29 cellular contexts compared by ENCODE assay signal in the genomic region with DNA sequence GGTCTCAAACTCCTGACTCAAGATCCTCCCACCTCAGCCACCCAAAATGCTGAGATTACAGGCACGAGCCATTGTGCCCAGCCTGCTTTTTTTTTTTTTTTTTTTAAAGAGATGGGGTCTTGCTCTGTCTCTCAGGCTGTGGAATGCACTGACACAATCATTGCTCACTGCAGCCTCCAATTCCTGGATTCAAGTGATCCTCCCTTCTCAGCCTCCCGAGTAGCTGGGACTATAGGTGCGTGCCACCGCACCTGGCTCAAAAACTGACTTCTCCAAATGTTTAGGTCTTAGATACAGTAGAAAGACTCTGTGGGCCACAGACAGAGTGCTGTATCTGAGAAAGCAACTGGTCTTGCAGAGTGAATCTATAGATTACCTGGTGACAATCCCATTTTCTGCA. TPM values are rescaled to one million over a fixed set of nuclear protein-coding genes. Genes with fewer than 3 reads are reported as not detected.
A peak's percentile ranks its signal among the peaks of the same experiment; 100 is the strongest.
DNase-seq lines count a peak whose midpoint lies in the region; ATAC-seq, FAIRE-seq and TF ChIP-seq lines count a peak whose summit lies in the region.
"Had no signal": no experiment of that assay in that cellular context is flagged by ENCODE, and none has a peak within 500 bp of the region (broad histone marks: within the 10 kb centered on the region; RNA-seq: fewer than 3 reads in every experiment).

No MANE protein-coding gene starts in this region.

- in situ Hi-C loops in HepG2 (cut with HindIII; ENCODE audit: extremely low pct_ligation_motif_present, low pct_unique_long_range_greater_than_20kb) = no loop called here

- H3K4me1 ChIP-seq in HepG2 (ENCODE audit: insufficient read depth, low read length) (no peaks in the 10 kb centered on the region), right lobe of liver (no peaks in the 10 kb centered on the region)
- H3K4me1 ChIP-seq: A549; BE2C; BLaER1; BLaER1 treated with 17β-estradiol and CSF1 and Interleukin-3, amounts not matched to agents 10 nM and 100 nM; Caco-2 had no signal

- TF ChIP-seq POLR2A in HepG2 (IDR thresholded peaks at IDR 0.05; ENCODE audit: insufficient read depth in 1 of 2, low read depth in 2 of 2, low read length in 2 of 2) = no peak
- no peak for TF ChIP-seq POLR2A in right lobe of liver (IDR thresholded peaks at IDR 0.05)

- POLR2A ChIA-PET in HepG2 (lab: Yijun Ruan, JAX) = no interaction called here

- no peak for TF ChIP-seq RAD21 in HepG2 (CRISPR knock-in tag; IDR thresholded peaks at IDR 0.05)

- TF ChIP-seq CTCF in HepG2 (CRISPR knock-in tag; IDR thresholded peaks at IDR 0.05) (no peak), right lobe of liver (IDR thresholded peaks at IDR 0.05) (no peak)

- H4K20me1 ChIP-seq in HepG2 (ENCODE audit: insufficient read depth, low read length) = no peaks in the 10 kb centered on the region
- H4K20me1 ChIP-seq: BLaER1 had no signal

- WGBS in HepG2 (ENCODE audit: low lambda C conversion rate) = 96% methylated on average over 4 of the region's 4 CpGs
- WGBS in right lobe of liver (ENCODE audit: insufficient coverage, low coverage, low lambda C conversion rate, missing lambda C conversion rate) = 87% methylated on average over 4 of the region's 4 CpGs

- DNase-seq in HepG2 (ENCODE audit: low spot score) (no peak), right lobe of liver (no peak)
- DNase-seq: 8988T; ACHN; AML-193; BE2C; C1 segment of cervical spinal cord; Caco-2; Calu3; CD4-positive, alpha-beta memory T cell; CD4-positive, alpha-beta T cell; CD4-positive, CD25-positive, alpha-beta regulatory T cell; CD8-positive, alpha-beta memory T cell; CD8-positive, alpha-beta T cell; COR-L47; DMS 273 treated with DMSO at 0.1 percent for 48 hours; DMS153; DMS53; DMS79; DMS79 treated with DMSO at 0.1 percent for 48 hours; DND-41; EL had no signal

- ATAC-seq in HepG2 = no peak
- no peak for ATAC-seq in right lobe of liver
- ATAC-seq: A549; CD8-positive, alpha-beta T cell had no signal

- intact Hi-C loops in HepG2 (cut with micrococcal nuclease; ENCODE audit: unreplicated experiment) (no loop called here), right lobe of liver (cut with DNase I) (no loop called here)

- H3K27me3 ChIP-seq in HepG2 (ENCODE audit: control insufficient read depth in 1 of 2, insufficient read depth in 2 of 2, low read length in 2 of 2) = no peaks in the 10 kb centered on the region
- no peaks in the 10 kb centered on the region for H3K27me3 ChIP-seq in right lobe of liver
- H3K27me3 ChIP-seq: BE2C; BLaER1; BLaER1 treated with 17β-estradiol and CSF1 and Interleukin-3, amounts not matched to agents 10 nM and 100 nM had no signal

- no peak overlapping the region for H3K4me2 ChIP-seq in HepG2 (ENCODE audit: low read depth, low read length)
- H3K4me2 ChIP-seq: A549; BLaER1; BLaER1 treated with 17β-estradiol and CSF1 and Interleukin-3, amounts not matched to agents 10 nM and 100 nM had no signal

- H3K4me3 ChIP-seq in HepG2 (replicated peaks in 1 of 3; ENCODE audit: insufficient read depth in 1 of 3, low read depth in 2 of 3, low read length in 3 of 3) = no peak overlapping the region
- H3K4me3 ChIP-seq in right lobe of liver = no peak overlapping the region
- H3K4me3 ChIP-seq: A549; BLaER1; BLaER1 treated with 17β-estradiol and CSF1 and Interleukin-3, amounts not matched to agents 10 nM and 100 nM had no signal

- FAIRE-seq in HepG2 (lab: Jason Lieb, UNC) = no peak
- FAIRE-seq: A204.1, A549, D721Med had no signal

- no peak overlapping the region for H3K9ac ChIP-seq in HepG2 (ENCODE audit: insufficient read depth, low read depth, low read length)
- H3K9ac ChIP-seq: BLaER1; BLaER1 treated with 17β-estradiol and CSF1 and Interleukin-3, amounts not matched to agents 10 nM and 100 nM had no signal

- CTCF ChIA-PET in HepG2 (lab: Yijun Ruan, JAX; ENCODE audit: low intra/inter-chr PET ratio, low total read pairs) = no interaction called here

- H3K9me3 ChIP-seq in HepG2 (ENCODE audit: low read length) = no peaks in the 10 kb centered on the region
- no peaks in the 10 kb centered on the region for H3K9me3 ChIP-seq in right lobe of liver
- H3K9me3 ChIP-seq: A549; BE2C; BLaER1; BLaER1 treated with 17β-estradiol and CSF1 and Interleukin-3, amounts not matched to agents 10 nM and 100 nM; Caco-2 had no signal

- no peaks in the 10 kb centered on the region for H3K79me2 ChIP-seq in HepG2 (ENCODE audit: insufficient read depth, low read length)

- no peak for TF ChIP-seq EP300 in HepG2 (IDR thresholded peaks at IDR 0.05; ENCODE audit: low read depth in 2 of 2, low read length in 2 of 2)
- no peak for TF ChIP-seq EP300 in HepG2 (CRISPR knock-in tag; IDR thresholded peaks at IDR 0.05; ENCODE audit: borderline replicate concordance)

- H2AFZ ChIP-seq in HepG2 (ENCODE audit: low read length) = no peak overlapping the region

- H3K27ac ChIP-seq in HepG2 (ENCODE audit: extremely low read length, insufficient read depth, low read length) = no peak overlapping the region
- H3K27ac ChIP-seq in right lobe of liver = no peak overlapping the region
- H3K27ac ChIP-seq: 22Rv1; A549; BLaER1; BLaER1 treated with 17β-estradiol and CSF1 and Interleukin-3, amounts not matched to agents 10 nM and 100 nM; C4-2B had no signal

- H3K36me3 ChIP-seq in HepG2 (replicated peaks in 1 of 2; ENCODE audit: control insufficient read depth in 1 of 2, insufficient read depth in 2 of 2, low read length in 2 of 2) = peaks cover 6 to 11% of the 10 kb centered on the region in 2 experiments; a peak in 4 of 5 replicates
- peaks cover 0 to 7% (median under 1%) of the 10 kb centered on the region in 4 donors for H3K36me3 ChIP-seq in right lobe of liver
- H3K36me3 ChIP-seq: BE2C had no signal

- BruUV-seq in HepG2 (replicated peaks; lab: Mats Ljungman, UMichigan) = no TSS peak

TF ChIP-seq in HepG2, 621 proteins besides CTCF, POLR2A, EP300 and RAD21:
- TF ChIP-seq, protein P1, sequence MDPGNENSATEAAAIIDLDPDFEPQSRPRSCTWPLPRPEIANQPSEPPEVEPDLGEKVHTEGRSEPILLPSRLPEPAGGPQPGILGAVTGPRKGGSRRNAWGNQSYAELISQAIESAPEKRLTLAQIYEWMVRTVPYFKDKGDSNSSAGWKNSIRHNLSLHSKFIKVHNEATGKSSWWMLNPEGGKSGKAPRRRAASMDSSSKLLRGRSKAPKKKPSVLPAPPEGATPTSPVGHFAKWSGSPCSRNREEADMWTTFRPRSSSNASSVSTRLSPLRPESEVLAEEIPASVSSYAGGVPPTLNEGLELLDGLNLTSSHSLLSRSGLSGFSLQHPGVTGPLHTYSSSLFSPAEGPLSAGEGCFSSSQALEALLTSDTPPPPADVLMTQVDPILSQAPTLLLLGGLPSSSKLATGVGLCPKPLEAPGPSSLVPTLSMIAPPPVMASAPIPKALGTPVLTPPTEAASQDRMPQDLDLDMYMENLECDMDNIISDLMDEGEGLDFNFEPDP (CRISPR knock-in tag; conservative IDR thresholded peaks at IDR 0.05) = 0 out of 2 replicates have a peak, but pooled peaks have one; percentile 64
- no peak for TF ChIP-seq RFX5 (IDR thresholded peaks at IDR 0.05; ENCODE audit: low read depth, low read length)
- TF ChIP-seq, protein P2, sequence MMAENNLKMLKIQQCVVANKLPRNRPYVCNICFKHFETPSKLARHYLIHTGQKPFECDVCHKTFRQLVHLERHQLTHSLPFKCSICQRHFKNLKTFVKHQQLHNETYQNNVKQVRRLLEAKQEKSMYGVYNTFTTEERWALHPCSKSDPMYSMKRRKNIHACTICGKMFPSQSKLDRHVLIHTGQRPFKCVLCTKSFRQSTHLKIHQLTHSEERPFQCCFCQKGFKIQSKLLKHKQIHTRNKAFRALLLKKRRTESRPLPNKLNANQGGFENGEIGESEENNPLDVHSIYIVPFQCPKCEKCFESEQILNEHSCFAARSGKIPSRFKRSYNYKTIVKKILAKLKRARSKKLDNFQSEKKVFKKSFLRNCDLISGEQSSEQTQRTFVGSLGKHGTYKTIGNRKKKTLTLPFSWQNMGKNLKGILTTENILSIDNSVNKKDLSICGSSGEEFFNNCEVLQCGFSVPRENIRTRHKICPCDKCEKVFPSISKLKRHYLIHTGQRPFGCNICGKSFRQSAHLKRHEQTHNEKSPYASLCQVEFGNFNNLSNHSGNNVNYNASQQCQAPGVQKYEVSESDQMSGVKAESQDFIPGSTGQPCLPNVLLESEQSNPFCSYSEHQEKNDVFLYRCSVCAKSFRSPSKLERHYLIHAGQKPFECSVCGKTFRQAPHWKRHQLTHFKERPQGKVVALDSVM (CRISPR knock-in tag; IDR thresholded peaks at IDR 0.05) = peak; percentile 74

RNA-seq across cellular contexts. Expression of gene SLC4A11, which starts 31.1 kb away (rescaled TPM):
- total RNA-seq in HepG2 (2016; rRNA removed; fragmentation: Illumina TruSeq; extraction: Trizol) (1.1 and 3.9 TPM in 2 replicates), right lobe of liver (under 1 TPM in 5 of 6 experiments, not detected in 1; 0.11 to 0.40 (median 0.18) TPM)
- total RNA-seq in HepG2 (2016; cell fraction: cytosol; rRNA removed; fragmentation: Illumina TruSeq; extraction: Trizol; ENCODE audit: low read depth) = 0.30 and 1.1 TPM in 2 replicates
- total RNA-seq in HepG2 (2016; cell fraction: insoluble cytoplasmic fraction; rRNA removed; fragmentation: Illumina TruSeq; extraction: Trizol) = 0.82 and 4.9 TPM in 2 replicates
- total RNA-seq in HepG2 (2016; cell fraction: membrane; rRNA removed; fragmentation: Illumina TruSeq; extraction: Trizol) = 1.4 and 1.8 TPM in 2 replicates
- 5.0 and 8.1 TPM in 2 replicates for total RNA-seq in HepG2 (2016; cell fraction: nucleus; rRNA removed; fragmentation: Illumina TruSeq; extraction: Trizol)
- 24.7 and 27.0 TPM in 2 replicates for polyA plus RNA-seq in HepG2 (2011; rRNA removed)
- 6.2 and 8.6 TPM in 2 replicates for polyA plus RNA-seq in HepG2 (2011; cell fraction: cytosol; rRNA removed)
- 212 and 304 TPM in 2 replicates for polyA plus RNA-seq in HepG2 (2011; cell fraction: nucleus; rRNA removed)
- polyA plus RNA-seq in HepG2 (2012) = 9.7 and 13.8 TPM in 2 replicates
- polyA plus RNA-seq in HepG2 (2016; cell fraction: cytosol; fragmentation: Illumina TruSeq; extraction: Trizol; ENCODE audit: low read depth) = 0.50 and 0.84 TPM in 2 replicates
- 1.1 and 1.8 TPM in 2 replicates for polyA plus RNA-seq in HepG2 (2016; cell fraction: insoluble cytoplasmic fraction; fragmentation: Illumina TruSeq; extraction: Trizol; ENCODE audit: low read depth)
- 0.65 and 0.70 TPM in 2 replicates for polyA plus RNA-seq in HepG2 (2016; cell fraction: membrane; fragmentation: Illumina TruSeq; extraction: Trizol; ENCODE audit: low read depth)
- polyA plus RNA-seq in HepG2 (2016; cell fraction: nucleus; fragmentation: Illumina TruSeq; extraction: Trizol; ENCODE audit: insufficient read depth, low read depth) = 16.5 and 18.2 TPM in 2 replicates
- polyA minus RNA-seq in HepG2 (2011; rRNA and poly(A)+ RNA removed; ENCODE audit: low replicate concordance) = 1.9 and 33.5 TPM in 2 replicates
- polyA minus RNA-seq in HepG2 (2011; cell fraction: cytosol; rRNA and poly(A)+ RNA removed) = 10.2 and 17.1 TPM in 2 replicates
- polyA minus RNA-seq in HepG2 (2011; cell fraction: nucleus; rRNA and poly(A)+ RNA removed) = 44.0 and 47.5 TPM in 2 replicates
